28 cellular contexts compared by ENCODE assay signal in genomic region chr4:137299281-137299680, GRCh38.
"Had no signal": no experiment of that assay in that cellular context is flagged by ENCODE, and none has a peak within 500 bp of the region (broad histone marks: within the 10 kb centered on the region; RNA-seq: fewer than 3 reads in every experiment).

No MANE protein-coding gene starts in this region.

- H3K9me3 ChIP-seq: ascending aorta, breast epithelium, colonic mucosa had no signal

- H3K4me3 ChIP-seq: ascending aorta, breast epithelium, cardiac muscle cell, colonic mucosa had no signal

- ATAC-seq: activated CD4-positive, alpha-beta T cell treated with anti-CD3 and anti-CD28 coated beads for 36 hours; activated T-cell treated with anti-CD3 and anti-CD28 coated beads, Interleukin-2, amount 50 U/mL, for 72 hours; esophagus mucosa; T-helper 17 cell had no signal

- H3K36me3 ChIP-seq: ascending aorta, breast epithelium, cardiac muscle cell, colonic mucosa had no signal

- DNase-seq: activated CD4-positive, alpha-beta memory T cell treated with anti-CD3 and anti-CD28 coated beads, Interleukin-2, amount 10 ng/mL, durations not matched to agents 7 days and 5 days; activated CD4-positive, alpha-beta T cell treated with anti-CD3 and anti-CD28 coated beads for 36 hours; activated CD4-positive, alpha-beta T cell treated with anti-CD3 and anti-CD28 coated beads, Interleukin-2, amount 10 ng/mL, durations not matched to agents 7 days and 5 days; activated CD4-positive, alpha-beta T cell treated with anti-CD3 and anti-CD28 coated beads, Interleukin-2, amount 50 U/mL, for 4 hours; activated CD4-positive, CD25-positive, alpha-beta regulatory T cell; activated CD4-positive, CD25-positive, alpha-beta regulatory T cell treated with anti-CD3 and anti-CD28 coated beads, Interleukin-2, amount 50 U/mL, for 72 hours; activated CD8-positive, alpha-beta memory T cell treated with anti-CD3 and anti-CD28 coated beads, Interleukin-2, amount 50 U/mL, for 48 hours; activated gamma-delta T cell treated with Interleukin-2 at 50 U/mL for 16 hours; activated naive CD4-positive, alpha-beta T cell treated with anti-CD3 and anti-CD28 coated beads, Interleukin-2, amount 50 U/mL, for 16 hours; activated naive CD4-positive, alpha-beta T cell treated with Interleukin-2 at 50 U/mL for 16 hours; activated T-cell treated with anti-CD3 and anti-CD28 coated beads for 4 hours; activated T-cell treated with anti-CD3 and anti-CD28 coated beads, Interleukin-2, amount 50 U/mL, for 24 hours; activated T-cell treated with anti-CD3 and anti-CD28 coated beads, Interleukin-2, amount 50 U/mL, for 72 hours; amygdala; central memory CD4-positive, alpha-beta T cell; cerebellar nuclear complex; colonic mucosa; effector CD8-positive, alpha-beta T cell; endodermal cell; foreskin fibroblast; head of caudate nucleus; T-helper 1 cell; T-helper 17 cell; T1000 had no signal

- H3K27me3 ChIP-seq: ascending aorta, breast epithelium, cardiac muscle cell, colonic mucosa had no signal

- H3K27ac ChIP-seq: ascending aorta, breast epithelium, cardiac muscle cell, colonic mucosa had no signal

- H3K4me1 ChIP-seq: ascending aorta, breast epithelium, colonic mucosa had no signal
